ENCODE assay signal across 16 cellular contexts in genomic region chr1:39980555-39981313, GRCh38. TPM values are rescaled to one million over a fixed set of nuclear protein-coding genes. Genes with fewer than 3 reads are reported as not detected.
DNase-seq lines count a peak whose midpoint lies in the region; ATAC-seq and TF ChIP-seq lines count a peak whose summit lies in the region.
"Had no signal": no experiment of that assay in that cellular context is flagged by ENCODE, and none has a peak within 500 bp of the region (broad histone marks: within the 10 kb centered on the region; RNA-seq: fewer than 3 reads in every experiment).

No MANE protein-coding gene starts in this region.

- no peaks in the 10 kb centered on the region for H3K9me3 ChIP-seq in PC-3 (ENCODE audit: low read length)
- H3K9me3 ChIP-seq: adrenal gland; BLaER1 treated with 17β-estradiol and CSF1 and Interleukin-3, amounts not matched to agents 10 nM and 100 nM had no signal

- H3K9me3 Mint-ChIP-seq in HFFc6: no peaks in the 10 kb centered on the region
- H3K9me3 Mint-ChIP-seq: activated T-cell treated with anti-CD3 and anti-CD28 coated beads, Interleukin-2, amount 50 U/mL, for 4 hours; stimulated activated effector memory CD8-positive, alpha-beta T cell treated with anti-CD3 and anti-CD28 coated beads, Interleukin-12 subunit alpha, Interleukin-12 subunit beta, amount 100 ng/mL, for 72 hours had no signal

- H3K79me2 ChIP-seq in PC-3 (ENCODE audit: low read length): no peaks in the 10 kb centered on the region

- H3K4me1 ChIP-seq in PC-3 (ENCODE audit: insufficient read depth, low read length): peaks cover 17% of the 10 kb centered on the region
- H3K4me1 ChIP-seq: adrenal gland had no signal

- no peaks in the 10 kb centered on the region for H3K36me3 ChIP-seq in PC-3 (ENCODE audit: low read depth, low read length)
- H3K36me3 ChIP-seq: adrenal gland; BLaER1 treated with 17β-estradiol and CSF1 and Interleukin-3, amounts not matched to agents 10 nM and 100 nM had no signal

- POLR2A ChIA-PET in PC-3 (lab: Charles Lee; ENCODE audit: unreplicated experiment): no interaction called here

- peak overlapping the region; percentile 55; the same call in 1 of the 2 replicates for H3K27ac Mint-ChIP-seq in HFFc6
- H3K27ac Mint-ChIP-seq: stimulated activated effector memory CD8-positive, alpha-beta T cell treated with anti-CD3 and anti-CD28 coated beads, Interleukin-12 subunit alpha, Interleukin-12 subunit beta, amount 100 ng/mL, for 72 hours had no signal

- H3K4me2 ChIP-seq in PC-3 (ENCODE audit: low read length): no peak overlapping the region

- no peaks in the 10 kb centered on the region for H3K36me3 Mint-ChIP-seq in HFFc6 (ENCODE audit: low read depth)
- H3K36me3 Mint-ChIP-seq: stimulated activated effector memory CD8-positive, alpha-beta T cell treated with anti-CD3 and anti-CD28 coated beads, Interleukin-12 subunit alpha, Interleukin-12 subunit beta, amount 100 ng/mL, for 72 hours had no signal

- intact Hi-C loops in PC-3 (cut with micrococcal nuclease): no loop called here

- H3K27me3 ChIP-seq in PC-3 (ENCODE audit: low read length): no peaks in the 10 kb centered on the region
- H3K27me3 ChIP-seq: adrenal gland; BLaER1 treated with 17β-estradiol and CSF1 and Interleukin-3, amounts not matched to agents 10 nM and 100 nM had no signal

- H3K9me2 ChIP-seq in PC-3 (replicated peaks; ENCODE audit: low read length): no peaks in the 10 kb centered on the region

- H2AFZ ChIP-seq in PC-3 (ENCODE audit: low read length): no peak overlapping the region; the same call in 1 of the 2 replicates

- DNase-seq in HFFc6 (no peak), PC-3 (peak; percentile 10), epithelial cell of esophagus (ENCODE audit: low read depth) (peak; percentile 49), renal cortical epithelial cell (ENCODE audit: low read depth) (peak; percentile 18), ACHN (no peak), iPS-NIHi7 (ENCODE audit: extremely low spot score) (no peak), NCI-H187 (lab: John Stamatoyannopoulos, UW) (no peak)
- DNase-seq: activated CD4-positive, alpha-beta T cell treated with anti-CD3 and anti-CD28 coated beads for 4 hours; activated T-cell treated with anti-CD3 and anti-CD28 coated beads, Interleukin-2, amount 50 U/mL, for 4 hours; adrenal gland; GOT3; NCI-H226; stimulated activated CD4-positive, alpha-beta T cell treated with anti-CD3 and anti-CD28 coated beads, Interleukin-4, amount 100 ng/mL, for 1 hour; T-helper 1 cell had no signal

- no peak overlapping the region for H3K9ac ChIP-seq in PC-3 (ENCODE audit: low read length)
- H3K9ac ChIP-seq: BLaER1 treated with 17β-estradiol and CSF1 and Interleukin-3, amounts not matched to agents 10 nM and 100 nM had no signal

- in situ Hi-C loops in ACHN (cut with HindIII; ENCODE audit: low pct_ligation_motif_present, low pct_unique_long_range_greater_than_20kb, low sequenced_read_pairs): no loop called here

- TF ChIP-seq CTCF in HFFc6 (IDR thresholded peaks at IDR 0.05) (no peak), PC-3 (conservative IDR thresholded peaks at IDR 0.05; ENCODE audit: low read depth, low read length) (no peak), epithelial cell of esophagus (IDR thresholded peaks at IDR 0.05; ENCODE audit: insufficient read depth, low read depth, low read length, missing control alignments) (no peak)

- peaks cover 38% of the 10 kb centered on the region for H3K4me1 Mint-ChIP-seq in HFFc6 (ENCODE audit: low read depth)
- H3K4me1 Mint-ChIP-seq: stimulated activated effector memory CD8-positive, alpha-beta T cell treated with anti-CD3 and anti-CD28 coated beads, Interleukin-12 subunit alpha, Interleukin-12 subunit beta, amount 100 ng/mL, for 72 hours had no signal

- H3K4me3 ChIP-seq in PC-3 (ENCODE audit: low read length): no peak overlapping the region
- H3K4me3 ChIP-seq in epithelial cell of esophagus (ENCODE audit: low read length): no peak overlapping the region
- H3K4me3 ChIP-seq: adrenal gland; BLaER1 treated with 17β-estradiol and CSF1 and Interleukin-3, amounts not matched to agents 10 nM and 100 nM had no signal

- no TSS peak for BruUV-seq in PC-3 (replicated peaks; lab: Mats Ljungman, UMichigan)

- H4K20me1 ChIP-seq in PC-3 (ENCODE audit: low read length): no peaks in the 10 kb centered on the region
- H4K20me1 ChIP-seq: BLaER1 treated with 17β-estradiol and CSF1 and Interleukin-3, amounts not matched to agents 10 nM and 100 nM had no signal

- no peak overlapping the region for H3K27ac ChIP-seq in PC-3 (ENCODE audit: low read length)
- H3K27ac ChIP-seq: adrenal gland had no signal

- H3K27me3 Mint-ChIP-seq in HFFc6 (ENCODE audit: insufficient read depth): no peaks in the 10 kb centered on the region; the same call in none of the 2 replicates

- CTCF ChIA-PET in PC-3 (lab: Charles Lee): no interaction called here

- no peaks in the 10 kb centered on the region for H3F3A ChIP-seq in PC-3 (ENCODE audit: low read length, unreplicated experiment)

- H3K4me3 Mint-ChIP-seq in HFFc6: no peak overlapping the region
- H3K4me3 Mint-ChIP-seq: activated T-cell treated with anti-CD3 and anti-CD28 coated beads, Interleukin-2, amount 50 U/mL, for 4 hours; stimulated activated effector memory CD8-positive, alpha-beta T cell treated with anti-CD3 and anti-CD28 coated beads, Interleukin-12 subunit alpha, Interleukin-12 subunit beta, amount 100 ng/mL, for 72 hours had no signal

- ATAC-seq in PC-3: peak; percentile 41
- ATAC-seq: activated T-cell treated with anti-CD3 and anti-CD28 coated beads, Interleukin-2, amount 50 U/mL, for 4 hours; stimulated activated effector memory CD8-positive, alpha-beta T cell treated with anti-CD3 and anti-CD28 coated beads, Interleukin-12 subunit alpha, Interleukin-12 subunit beta, amount 100 ng/mL, for 72 hours had no signal

RNA-seq across cellular contexts. Expression of gene MFSD2A, which starts 25.8 kb away (rescaled TPM):
- 1 to 10 TPM; 3.2 to 4.8 (median 3.5) TPM for total RNA-seq in HFFc6 (2021; fragmentation: NEBNext Ultra II Directional; extraction: Animal tissue kit (Norgen Biotek cat#: 25700))
- total RNA-seq in PC-3 (2014; rRNA removed) (8.6 and 12.1 TPM in 2 replicates), renal cortical epithelial cell (6.7 and 9.7 TPM in 2 replicates)

RNA-seq across cellular contexts. Expression of gene CAP1, which starts 59.8 kb away (rescaled TPM):
- total RNA-seq in HFFc6 (2021; fragmentation: NEBNext Ultra II Directional; extraction: Animal tissue kit (Norgen Biotek cat#: 25700)): 100 to 1,000 TPM; 665 to 743 (median 688) TPM
- total RNA-seq in PC-3 (2014; rRNA removed): 214 and 243 TPM in 2 replicates
- 503 and 992 TPM in 2 replicates for total RNA-seq in renal cortical epithelial cell

Comparison
In these comparisons a context has a peak if more than half of its experiments do, and no peak if none do; other contexts are left out.
1. DNase-seq: peak in PC-3 (single experiment), epithelial cell of esophagus (single experiment) and renal cortical epithelial cell (single experiment); none in HFFc6 (single experiment), ACHN (single experiment), iPS-NIHi7 (single experiment) and NCI-H187 (0 of 2).